8 cellular contexts compared by ENCODE assay signal in genomic region chr3:129934234-129935123, GRCh38. TPM values are rescaled to one million over a fixed set of nuclear protein-coding genes. Genes with fewer than 3 reads are reported as not detected.
DNase-seq lines count a peak whose midpoint lies in the region; ATAC-seq, FAIRE-seq and TF ChIP-seq lines count a peak whose summit lies in the region.

No MANE protein-coding gene starts in this region.

- H2AFZ ChIP-seq in GM23338 = peak overlapping the region; percentile 69; the same call in 1 of the 2 replicates
- H2AFZ ChIP-seq in K562 (ENCODE audit: low read depth, low read length) = peak overlapping the region; percentile 60

- TF ChIP-seq POLR2A in K562 (conservative IDR thresholded peaks at IDR 0.05) = no peak

- H3K4me2 ChIP-seq in GM23338 (no peak overlapping the region), K562 (ENCODE audit: insufficient read depth, low read length) (peak overlapping the region; percentile 66)

- H3K4me1 ChIP-seq in GM23338 (ENCODE audit: insufficient read depth) (0 out of 2 replicates have a peak, but pooled peaks cover 9% of the 10 kb centered on the region), K562 (replicated peaks in 1 of 2; ENCODE audit: control insufficient read depth in 2 of 2, insufficient read depth in 2 of 2, low read length in 2 of 2) (peaks cover 0 to 5% of the 10 kb centered on the region in 2 experiments; a peak in 2 of 5 replicates), kidney (ENCODE audit: control insufficient read depth in 1 of 2, insufficient read depth in 1 of 2, low read depth in 1 of 2, low read length in 2 of 2) (peaks cover 0 to 3% of the 10 kb centered on the region in 2 donors)

- TF ChIP-seq RAD21 in K562 (CRISPR knock-in tag; conservative IDR thresholded peaks at IDR 0.05 in 1 of 2, IDR thresholded peaks at IDR 0.05 in 1 of 2) = peak; percentile 65 to 77

- in situ Hi-C loops in K562 (cut with MboI) = loop anchor here (10.0 kb wide), 2 partner anchors 100 to 440 kb away; no protein-coding TSS in a partner anchor

- H3K9me1 ChIP-seq in K562 (ENCODE audit: control insufficient read depth, insufficient read depth, low read length) = no peaks in the 10 kb centered on the region

- H3K9me2 ChIP-seq in GM23338 (ENCODE audit: insufficient read depth) = no peaks in the 10 kb centered on the region

- CTCF ChIA-PET in CD4-positive, alpha-beta T cell (lab: Charles Lee) = interaction anchor here (1.5 kb wide), 1 partner anchor 307 kb away, joined by 4 read pairs; no protein-coding TSS in a partner anchor
- CTCF ChIA-PET in K562 (lab: Yijun Ruan, JAX; ENCODE audit: low intra/inter-chr PET ratio) = interaction anchor here (0.6 to 1.9 kb wide), 7 partner anchors 8 to 591 kb away, joined by 3 to 11 read pairs (median 4); no protein-coding TSS in a partner anchor

- no peaks in the 10 kb centered on the region for H3K79me2 ChIP-seq in GM23338 (replicated peaks; ENCODE audit: insufficient read depth)
- no peaks in the 10 kb centered on the region for H3K79me2 ChIP-seq in K562 (ENCODE audit: control insufficient read depth, insufficient read depth, low read length)

- intact Hi-C loops in CD4-positive, alpha-beta T cell (cut with DNase I, micrococcal nuclease) = loop anchor here (1.0 to 10.0 kb wide), 9 partner anchors 42 to 552 kb away; partner anchors contain the start of gene TMCC1 (in 1 of the 2)
- intact Hi-C loops in K562 (cut with micrococcal nuclease) = loop anchor here (1.0 to 10.0 kb wide), 5 partner anchors 107 to 552 kb away; no protein-coding TSS in a partner anchor
- intact Hi-C loops in kidney (cut with DNase I) = no loop called here

- no peak for TF ChIP-seq EP300 in K562 (IDR thresholded peaks at IDR 0.05; ENCODE audit: low read length)

- H3K36me3 ChIP-seq in GM23338 (ENCODE audit: insufficient read depth) = no peaks in the 10 kb centered on the region
- H3K36me3 ChIP-seq in K562 (ENCODE audit: control insufficient read depth, insufficient read depth, low read length) = no peaks in the 10 kb centered on the region
- H3K36me3 ChIP-seq in kidney (ENCODE audit: control insufficient read depth in 1 of 2, insufficient read depth in 2 of 2, low read length in 2 of 2) = no peaks in the 10 kb centered on the region

- peaks cover 4% of the 10 kb centered on the region for H3K9me3 ChIP-seq in CD4-positive, alpha-beta T cell (ENCODE audit: control insufficient read depth, low read length)
- H3K9me3 ChIP-seq in K562 (replicated peaks; ENCODE audit: control insufficient read depth, insufficient read depth, low read depth, low read length) = no peaks in the 10 kb centered on the region
- H3K9me3 ChIP-seq in kidney (ENCODE audit: control insufficient read depth in 1 of 2, low read length in 2 of 2) = peaks cover 0 to 9% of the 10 kb centered on the region in 2 donors

- peak; percentile 98 for TF ChIP-seq CTCF in CD4-positive, alpha-beta T cell (IDR thresholded peaks at IDR 0.05)
- TF ChIP-seq CTCF in GM23338 (conservative IDR thresholded peaks at IDR 0.05; ENCODE audit: low read depth in 2 of 2) (peak; percentile 92 to 95), K562 (IDR thresholded peaks at IDR 0.05 in 2 of 3, conservative IDR thresholded peaks at IDR 0.05 in 1 of 3; ENCODE audit: insufficient read depth in 2 of 3, low read depth in 1 of 3, low read length in 3 of 3) (peak; percentile 63 to 84 (median 74)), kidney (IDR thresholded peaks at IDR 0.05; ENCODE audit: borderline replicate concordance, extremely low read depth, insufficient read depth) (peak; percentile 95)

- POLR2A ChIA-PET in CD4-positive, alpha-beta T cell (lab: Charles Lee) = no interaction called here
- POLR2A ChIA-PET in K562 (lab: Yijun Ruan, JAX) = interaction anchor here (1.1 kb wide), 1 partner anchor 458 kb away, joined by 3 read pairs; no protein-coding TSS in a partner anchor

- FAIRE-seq in K562 (lab: Jason Lieb, UNC) = peak; percentile 84
- FAIRE-seq in kidney (lab: Jason Lieb, UNC) = no peak

- H3K9me3 Mint-ChIP-seq in CD4-positive, alpha-beta T cell = peaks cover 7% of the 10 kb centered on the region
- H3K9me3 Mint-ChIP-seq in GM23338 = peaks cover 11% of the 10 kb centered on the region

- no peaks in the 10 kb centered on the region for H3F3A ChIP-seq in GM23338 (replicated peaks; ENCODE audit: low read depth)

- no peak overlapping the region for H3K4me3 ChIP-seq in GM23338
- H3K4me3 ChIP-seq in K562 = peak overlapping the region; percentile 9
- peak overlapping the region; percentile 20 to 21 for H3K4me3 ChIP-seq in kidney (ENCODE audit: low read length in 2 of 2)

- H3K9ac ChIP-seq in K562 (ENCODE audit: insufficient read depth in 1 of 2, low read depth in 2 of 2, low read length in 2 of 2) = no peak overlapping the region; a peak in 1 of 4 replicates
- peak overlapping the region in 1 of 2 donors; percentile 25 for H3K9ac ChIP-seq in kidney (ENCODE audit: low read length in 2 of 2)

- peak in 8 of 10 experiments; percentile 4 to 39 (median 11) for DNase-seq in CD4-positive, alpha-beta T cell
- DNase-seq in GM23338 (ENCODE audit: low spot score) = peak; percentile 68
- DNase-seq in OCI-M1 (lab: John Stamatoyannopoulos, UW) = peak; percentile 51
- peak; percentile 35 to 59 (median 54) for DNase-seq in K562 (ENCODE audit: extremely low read depth in 1 of 4, low spot score in 3 of 4)
- no peak for DNase-seq in kidney
- DNase-seq in stimulated activated CD4-positive, alpha-beta T cell treated with anti-CD3 and anti-CD28 coated beads, TNF-alpha, amount 100 ng/mL, for 4 hours (ENCODE audit: low read depth in 3 of 3) = peak in 2 of 3 experiments; percentile 4 to 6
- no peak for DNase-seq in occipital lobe (lab: John Stamatoyannopoulos, UW)

- no peak overlapping the region for H3K27ac ChIP-seq in CD4-positive, alpha-beta T cell (ENCODE audit: low read depth, low read length)
- H3K27ac ChIP-seq in GM23338 (ENCODE audit: low read depth) (no peak overlapping the region), K562 (ENCODE audit: extremely low read depth, low read depth, low read length) (no peak overlapping the region), kidney (ENCODE audit: low read depth in 2 of 2, low read length in 2 of 2) (no peak overlapping the region)

- no TSS peak for BruUV-seq in K562 (replicated peaks; lab: Mats Ljungman, UMichigan)

- H3K36me3 Mint-ChIP-seq in CD4-positive, alpha-beta T cell (ENCODE audit: low read depth) = peaks cover 7% of the 10 kb centered on the region
- peaks cover 6% of the 10 kb centered on the region; the same call in 1 of the 3 replicates for H3K36me3 Mint-ChIP-seq in GM23338 (ENCODE audit: low read depth)

- WGBS in K562 (ENCODE audit: insufficient coverage, low coverage, missing lambda C conversion rate) = 2% methylated on average over 20 of the region's 20 CpGs

- no peak overlapping the region for H3K27ac Mint-ChIP-seq in CD4-positive, alpha-beta T cell
- H3K27ac Mint-ChIP-seq in GM23338 = no peak overlapping the region

- H3K4me3 Mint-ChIP-seq in CD4-positive, alpha-beta T cell = no peak overlapping the region
- H3K4me3 Mint-ChIP-seq in GM23338 = no peak overlapping the region; the same call in 2 of the 3 replicates

- H3K4me1 Mint-ChIP-seq in CD4-positive, alpha-beta T cell (ENCODE audit: low read depth) = peaks cover 16% of the 10 kb centered on the region
- H3K4me1 Mint-ChIP-seq in GM23338 = peaks cover 10% of the 10 kb centered on the region; the same call in 2 of the 3 replicates

- no peak for ATAC-seq in CD4-positive, alpha-beta T cell (ENCODE audit: poor library complexity)
- peak; percentile 80 for ATAC-seq in GM23338
- peak; percentile 73 for ATAC-seq in K562
- ATAC-seq in GM19395 (IDR thresholded peaks at IDR 0.05; ENCODE audit: unreplicated experiment) = no peak

- no peaks in the 10 kb centered on the region for H3K27me3 ChIP-seq in CD4-positive, alpha-beta T cell (ENCODE audit: control insufficient read depth, insufficient read depth, low read length)
- H3K27me3 ChIP-seq in GM23338 (ENCODE audit: insufficient read depth) (no peaks in the 10 kb centered on the region), K562 (ENCODE audit: control insufficient read depth in 2 of 2, insufficient read depth in 2 of 2, low read length in 2 of 2) (peaks cover 0 to 5% of the 10 kb centered on the region in 2 experiments; a peak in 1 of 5 replicates)

- peaks cover 3% of the 10 kb centered on the region for H3K27me3 Mint-ChIP-seq in CD4-positive, alpha-beta T cell
- peaks cover 2% of the 10 kb centered on the region for H3K27me3 Mint-ChIP-seq in GM23338 (ENCODE audit: insufficient read depth, low read depth, poor library complexity)

- H4K20me1 ChIP-seq in GM23338 (replicated peaks; ENCODE audit: insufficient read depth) (no peaks in the 10 kb centered on the region), K562 (replicated peaks; ENCODE audit: control insufficient read depth, insufficient read depth, low read length) (no peaks in the 10 kb centered on the region)

RNA-seq across cellular contexts. Expression of gene TRH, which starts 40.0 kb away (rescaled TPM):
- not detected for total RNA-seq in CD4-positive, alpha-beta T cell
- 0.28 TPM in 1 of 2 replicates, not detected in the other for total RNA-seq in GM23338 (2014; rRNA removed; shearing (Covaris generic))
- 0.10 TPM in 1 of 2 replicates, not detected in the other for polyA plus RNA-seq in GM23338 (2016; fragmentation: Nextera tagmentation; extraction: Ambion mirVana)
- total RNA-seq in K562 (2011; cell fraction: chromatin; rRNA removed; ENCODE audit: low replicate concordance) = not detected in 2 replicates
- not detected in 2 replicates for total RNA-seq in K562 (2011; cell fraction: nucleolus; rRNA removed)
- total RNA-seq in K562 (2011; cell fraction: nucleoplasm; rRNA removed) = not detected in 2 replicates
- not detected in 2 replicates for total RNA-seq in K562 (2014; rRNA removed)
- not detected in 2 replicates for total RNA-seq in K562 (2014; rRNA removed; fragmentation: Illumina TruSeq; extraction: Trizol)
- not detected in 2 replicates for total RNA-seq in K562 (2015; rRNA removed; fragmentation: Illumina TruSeq; extraction: Trizol)
- total RNA-seq in K562 (2021) = not detected in 2 replicates
- not detected in 2 replicates for polyA plus RNA-seq in K562 (2011; rRNA removed)
- polyA plus RNA-seq in K562 (2011; cell fraction: cytosol; rRNA removed) = not detected in 2 replicates
- not detected in 2 replicates for polyA plus RNA-seq in K562 (2011; cell fraction: nucleus; rRNA removed)
- polyA plus RNA-seq in K562 (2012) = not detected in 2 replicates
- polyA plus RNA-seq in K562 (2014; fragmentation: Illumina TruSeq; extraction: Trizol) = not detected in 2 replicates
- polyA plus RNA-seq in K562 (2014; fragmentation: Nextera tagmentation; extraction: Ambion mirVana) = not detected
- not detected in 2 replicates for polyA plus RNA-seq in K562 (2014; rRNA removed)
- not detected in 2 replicates for polyA minus RNA-seq in K562 (2011; rRNA and poly(A)+ RNA removed)
- polyA minus RNA-seq in K562 (2011; cell fraction: cytosol; rRNA and poly(A)+ RNA removed) = not detected in 2 replicates
- not detected in 2 replicates for polyA minus RNA-seq in K562 (2011; cell fraction: nucleus; rRNA and poly(A)+ RNA removed)
- total RNA-seq in kidney = not detected
- polyA plus RNA-seq in kidney (ENCODE audit: insufficient read depth, low read depth, low replicate concordance) = not detected
- total RNA-seq in occipital lobe = 1.1 TPM

RNA-seq across cellular contexts. Expression of gene TMCC1, which starts 41.0 kb away (rescaled TPM):
- 10 to 100 TPM; 33.3 to 33.8 TPM for total RNA-seq in CD4-positive, alpha-beta T cell
- total RNA-seq in GM23338 (2014; rRNA removed; shearing (Covaris generic)) = 12.0 and 18.4 TPM in 2 replicates
- 7.0 and 8.2 TPM in 2 replicates for polyA plus RNA-seq in GM23338 (2016; fragmentation: Nextera tagmentation; extraction: Ambion mirVana)
- 6.6 and 12.8 TPM in 2 replicates for total RNA-seq in K562 (2011; cell fraction: chromatin; rRNA removed; ENCODE audit: low replicate concordance)
- 7.0 and 7.2 TPM in 2 replicates for total RNA-seq in K562 (2011; cell fraction: nucleolus; rRNA removed)
- 9.0 and 12.2 TPM in 2 replicates for total RNA-seq in K562 (2011; cell fraction: nucleoplasm; rRNA removed)
- 2.6 and 4.7 TPM in 2 replicates for total RNA-seq in K562 (2014; rRNA removed)
- 5.1 and 5.6 TPM in 2 replicates for total RNA-seq in K562 (2014; rRNA removed; fragmentation: Illumina TruSeq; extraction: Trizol)
- total RNA-seq in K562 (2015; rRNA removed; fragmentation: Illumina TruSeq; extraction: Trizol) = 4.0 and 5.5 TPM in 2 replicates
- 7.7 and 8.5 TPM in 2 replicates for total RNA-seq in K562 (2021)
- polyA plus RNA-seq in K562 (2011; rRNA removed) = 5.6 and 8.7 TPM in 2 replicates
- 3.0 and 3.2 TPM in 2 replicates for polyA plus RNA-seq in K562 (2011; cell fraction: cytosol; rRNA removed)
- polyA plus RNA-seq in K562 (2011; cell fraction: nucleus; rRNA removed) = 3.3 and 8.4 TPM in 2 replicates
- polyA plus RNA-seq in K562 (2012) = 3.1 and 3.7 TPM in 2 replicates
- polyA plus RNA-seq in K562 (2014; fragmentation: Illumina TruSeq; extraction: Trizol) = 4.8 TPM in 2 replicates
- 1 to 10 TPM in 1 of 2 experiments, under 1 TPM in 1; 0.89 to 1.2 TPM for polyA plus RNA-seq in K562 (2014; fragmentation: Nextera tagmentation; extraction: Ambion mirVana)
- polyA plus RNA-seq in K562 (2014; rRNA removed) = 1.6 and 3.3 TPM in 2 replicates
- 10.0 and 10.9 TPM in 2 replicates for polyA minus RNA-seq in K562 (2011; rRNA and poly(A)+ RNA removed)
- 2.5 and 5.7 TPM in 2 replicates for polyA minus RNA-seq in K562 (2011; cell fraction: cytosol; rRNA and poly(A)+ RNA removed)
- polyA minus RNA-seq in K562 (2011; cell fraction: nucleus; rRNA and poly(A)+ RNA removed) = 7.8 and 9.6 TPM in 2 replicates
- 42.4 TPM for total RNA-seq in kidney
- polyA plus RNA-seq in kidney (ENCODE audit: insufficient read depth, low read depth, low replicate concordance) = 8.4 TPM
- 91.6 TPM for total RNA-seq in occipital lobe

Comparison
In these comparisons a context has a peak if more than half of its experiments do, and no peak if none do; other contexts are left out.
1. ATAC-seq: peak in GM23338 (single experiment) and K562 (single experiment); none in CD4-positive, alpha-beta T cell (single experiment) and GM19395 (single experiment).
2. DNase-seq: peak in CD4-positive, alpha-beta T cell (8 of 10), GM23338 (single experiment), OCI-M1 (single experiment), K562 (4 of 4) and stimulated activated CD4-positive, alpha-beta T cell treated with anti-CD3 and anti-CD28 coated beads, TNF-alpha, amount 100 ng/mL, for 4 hours (2 of 3); none in kidney (single experiment) and occipital lobe (single experiment).
3. Peak in every context shown above with its lines, with median percentiles within 50 percentile points of each other: CTCF ChIP-seq.